Comparison of ENCODE assay signal across 25 cellular contexts in the genomic region with DNA sequence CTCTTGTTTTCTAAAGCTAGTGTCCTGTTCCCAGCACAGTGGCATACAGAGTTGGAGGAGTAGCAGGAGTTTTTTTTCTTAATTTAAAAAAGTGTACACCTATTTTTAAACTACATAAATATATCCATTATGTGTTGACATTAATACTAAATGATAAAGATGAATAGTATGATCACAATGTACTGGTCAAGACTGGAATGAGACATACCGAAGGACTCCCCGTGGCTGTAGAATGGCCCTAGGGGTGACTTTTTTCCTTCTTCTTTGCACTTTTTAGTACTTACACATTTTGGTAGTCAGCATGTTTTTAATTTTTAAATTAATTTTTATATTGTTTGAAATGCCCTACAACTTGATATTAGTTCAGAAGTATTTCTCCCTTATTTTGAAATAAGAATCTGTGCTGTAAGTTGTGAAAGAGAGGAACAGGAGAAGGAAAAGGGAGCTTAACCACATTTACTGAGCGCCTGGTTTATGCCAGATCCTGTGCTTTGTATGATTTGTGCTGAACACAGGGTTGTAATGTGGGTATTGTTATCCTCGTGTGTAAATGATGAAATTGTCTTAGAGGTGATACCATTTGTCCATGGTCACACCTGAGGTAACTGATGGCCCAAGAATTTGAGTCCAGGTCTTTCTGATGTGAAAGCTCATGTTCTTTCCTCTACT.
DNase-seq lines count a peak whose midpoint lies in the region; ATAC-seq and TF ChIP-seq lines count a peak whose summit lies in the region.
"Had no signal": no experiment of that assay in that cellular context is flagged by ENCODE, and none has a peak within 500 bp of the region (broad histone marks: within the 10 kb centered on the region; RNA-seq: fewer than 3 reads in every experiment).

No MANE protein-coding gene starts in this region.

- H4K5ac ChIP-seq in IMR-90 (ENCODE audit: low read depth, low read length), result peak overlapping the region; percentile 36; the same call in 1 of the 2 replicates

- no peak overlapping the region for H4K91ac ChIP-seq in IMR-90 (ENCODE audit: insufficient read depth, low read depth, low read length)
- H4K91ac ChIP-seq in mesenchymal stem cell (ENCODE audit: low read length), result no peak overlapping the region

- no peak overlapping the region for H2BK12ac ChIP-seq in mesenchymal stem cell (ENCODE audit: low read length in 2 of 2)

- H3K23ac ChIP-seq in IMR-90 (ENCODE audit: low read depth, low read length) (no peak overlapping the region), mesenchymal stem cell (ENCODE audit: low read length in 2 of 2) (no peak overlapping the region)

- H3K9ac ChIP-seq in IMR-90 (ENCODE audit: low read depth, low read length) (no peak overlapping the region), mesenchymal stem cell (ENCODE audit: low read length) (no peak overlapping the region)
- H3K9ac ChIP-seq: GM23248 had no signal

- H3K36me3 ChIP-seq in IMR-90 (ENCODE audit: control insufficient read depth, insufficient read depth, low read length), result no peaks in the 10 kb centered on the region
- no peaks in the 10 kb centered on the region for H3K36me3 ChIP-seq in mesenchymal stem cell (ENCODE audit: control insufficient read depth in 1 of 2, insufficient read depth in 2 of 2, low read depth in 1 of 2, low read length in 2 of 2)
- H3K36me3 ChIP-seq in esophagus squamous epithelium, result peaks cover 0 to 8% (median 0%) of the 10 kb centered on the region in 3 donors
- no peaks in the 10 kb centered on the region for H3K36me3 ChIP-seq in stomach
- H3K36me3 ChIP-seq: HAP-1, SJSA1 had no signal

- H2BK20ac ChIP-seq in IMR-90 (ENCODE audit: low read depth, low read length), result no peak overlapping the region

- H2BK15ac ChIP-seq in IMR-90 (ENCODE audit: low read depth, low read length) (no peak overlapping the region), mesenchymal stem cell (ENCODE audit: low read depth, poor library complexity, severe bottlenecking) (no peak overlapping the region)

- H3K4me1 ChIP-seq in IMR-90 (ENCODE audit: control insufficient read depth, insufficient read depth, low read length), result peaks cover 16% of the 10 kb centered on the region
- no peaks in the 10 kb centered on the region for H3K4me1 ChIP-seq in mesenchymal stem cell (ENCODE audit: control insufficient read depth, insufficient read depth, low read depth, low read length)
- peaks cover 0 to 15% (median 0%) of the 10 kb centered on the region in 3 donors for H3K4me1 ChIP-seq in esophagus squamous epithelium
- H3K4me1 ChIP-seq in stomach, result peaks cover 4 to 18% (median 7%) of the 10 kb centered on the region in 4 donors
- H3K4me1 ChIP-seq: HAP-1, SJSA1 had no signal

- H3K27me3 ChIP-seq in IMR-90 (ENCODE audit: control insufficient read depth, insufficient read depth, low read length) (no peaks in the 10 kb centered on the region), mesenchymal stem cell (ENCODE audit: control insufficient read depth in 1 of 2, insufficient read depth in 1 of 2, low read length in 2 of 2) (no peaks in the 10 kb centered on the region), esophagus squamous epithelium (no peaks in the 10 kb centered on the region), stomach (no peaks in the 10 kb centered on the region)
- H3K27me3 ChIP-seq: SJSA1 had no signal

- no peak for TF ChIP-seq RAD21 in IMR-90 (IDR thresholded peaks at IDR 0.05; ENCODE audit: low read length)

- H2BK120ac ChIP-seq in IMR-90 (ENCODE audit: low read depth, low read length), result peak overlapping the region; percentile 27; the same call in 1 of the 2 replicates
- no peak overlapping the region for H2BK120ac ChIP-seq in mesenchymal stem cell (ENCODE audit: low read depth, low read length)

- no peak for TF ChIP-seq POLR2A in IMR-90 (IDR thresholded peaks at IDR 0.05; ENCODE audit: low read depth, low read length)
- no peak for TF ChIP-seq POLR2A in esophagus squamous epithelium (IDR thresholded peaks at IDR 0.05)
- no peak for TF ChIP-seq POLR2A in stomach (IDR thresholded peaks at IDR 0.05)

- H4K8ac ChIP-seq in IMR-90 (ENCODE audit: low read depth in 2 of 2, low read length in 2 of 2), result no peak overlapping the region
- H4K8ac ChIP-seq in mesenchymal stem cell (ENCODE audit: low read length), result no peak overlapping the region

- intact Hi-C loops in IMR-90 (cut with micrococcal nuclease), result no loop called here
- intact Hi-C loops in esophagus squamous epithelium (cut with DNase I), result no loop called here
- intact Hi-C loops in stomach (cut with DNase I; ENCODE audit: low total_unique reads), result no loop called here

- DNase-seq in EH (ENCODE audit: low read depth) (peak; percentile 74), IMR-90 (no peak), choroid plexus epithelial cell (ENCODE audit: low read depth) (peak; percentile 94), mesenchymal stem cell (no peak), esophagus squamous epithelium (lab: John Stamatoyannopoulos, UW) (no peak), GM03348 (ENCODE audit: low spot score) (no peak), stomach (no peak)
- DNase-seq: 8988T, ACHN, Calu3, DMS79 treated with DMSO at 0.1 percent for 48 hours, GM23248, NCI-H1092, NCI-H1417 treated with DMSO at 0.1 percent for 48 hours, NCI-H1694 treated with DMSO at 0.1 percent for 48 hours, NCI-H2081 treated with DMSO at 0.1 percent for 48 hours, NCI-H2171, NCI-H446, NCI-H524 treated with DMSO at 0.1 percent for 48 hours, NCI-H774, PC-9, Right ventricle myocardium superior had no signal

- H3K4me2 ChIP-seq in IMR-90 (ENCODE audit: low read depth, low read length) (no peak overlapping the region), mesenchymal stem cell (ENCODE audit: low read length, poor library complexity, severe bottlenecking) (no peak overlapping the region)
- H3K4me2 ChIP-seq: PC-9 had no signal

- in situ Hi-C loops in IMR-90 (cut with MboI; ENCODE audit: low sequenced_read_pairs), result no loop called here

- H3K14ac ChIP-seq in IMR-90 (replicated peaks; ENCODE audit: low read depth, low read length) (no peak overlapping the region), mesenchymal stem cell (ENCODE audit: low read length in 2 of 2) (no peak overlapping the region)

- ATAC-seq in IMR-90 (ENCODE audit: low read depth) (peak; percentile 46; the same call in 1 of the 2 replicates), HG02678 (IDR thresholded peaks at IDR 0.05; ENCODE audit: unreplicated experiment) (no peak)

- H2BK5ac ChIP-seq in IMR-90 (ENCODE audit: low read depth, low read length, poor library complexity, severe bottlenecking), result no peak overlapping the region
- H2BK5ac ChIP-seq in mesenchymal stem cell (ENCODE audit: low read depth, low read length, poor library complexity, severe bottlenecking), result no peak overlapping the region

- no peaks in the 10 kb centered on the region; the same call in 1 of the 2 replicates for H3K9me1 ChIP-seq in IMR-90 (ENCODE audit: insufficient read depth, low read length)

- H3K56ac ChIP-seq in IMR-90 (ENCODE audit: extremely low read depth, insufficient read depth, low read length), result no peak overlapping the region

- no CpG with 5 or more reads among the region's 4 CpGs for WGBS in IMR-90 (ENCODE audit: extremely low coverage in 2 of 2, insufficient read length in 1 of 2), 2 experiments
- WGBS in mesenchymal stem cell, result 95% methylated on average over 2 of the region's 4 CpGs
- WGBS in esophagus squamous epithelium, 2 donors, result 77 to 81% methylated on average over 4 of the region's 4 CpGs
- WGBS in stomach, 5 donors, result 88 to 98% (median 92%) methylated on average over 4 of the region's 4 CpGs

- BruUV-seq in IMR-90 (replicated peaks; lab: Mats Ljungman, UMichigan), result no TSS peak

- H3K9me3 ChIP-seq in IMR-90 (ENCODE audit: control insufficient read depth, insufficient read depth, low read length) (no peaks in the 10 kb centered on the region), mesenchymal stem cell (ENCODE audit: control insufficient read depth, low read length) (no peaks in the 10 kb centered on the region), esophagus squamous epithelium (no peaks in the 10 kb centered on the region), stomach (no peaks in the 10 kb centered on the region)
- H3K9me3 ChIP-seq: HAP-1, SJSA1 had no signal

- H2AFZ ChIP-seq in IMR-90 (replicated peaks; ENCODE audit: low read length, poor library complexity) (no peak overlapping the region), mesenchymal stem cell (ENCODE audit: low read depth, low read length) (no peak overlapping the region)
- H2AFZ ChIP-seq: GM23248, PC-9 had no signal

- H2AK9ac ChIP-seq in IMR-90 (replicated peaks; ENCODE audit: low read depth, low read length, poor library complexity), result no peak overlapping the region

- H4K20me1 ChIP-seq in IMR-90 (ENCODE audit: insufficient read depth, low read length), result no peaks in the 10 kb centered on the region

- H3K18ac ChIP-seq in IMR-90 (ENCODE audit: low read depth, low read length) (peak overlapping the region; percentile 90; the same call in 1 of the 2 replicates), mesenchymal stem cell (ENCODE audit: low read depth in 1 of 2, low read length in 2 of 2) (no peak overlapping the region)

- CTCF ChIA-PET in IMR-90 (lab: Yijun Ruan, JAX), result no interaction called here

- H3K4ac ChIP-seq in IMR-90 (ENCODE audit: low read depth, low read length) (no peak overlapping the region), mesenchymal stem cell (ENCODE audit: low read depth in 1 of 2, low read length in 2 of 2) (no peak overlapping the region)

- POLR2A ChIA-PET in IMR-90 (lab: Charles Lee; ENCODE audit: unreplicated experiment), result no interaction called here

- H2AK5ac ChIP-seq in IMR-90 (ENCODE audit: low read depth, low read length) (0 out of 2 replicates have a peak overlapping the region, but pooled peaks have one; percentile 3), mesenchymal stem cell (ENCODE audit: low read length, severe bottlenecking) (peak overlapping the region; percentile 31)

- H3K4me3 ChIP-seq in IMR-90 (ENCODE audit: insufficient read depth, low read depth, low read length), result no peak overlapping the region
- H3K4me3 ChIP-seq in choroid plexus epithelial cell (ENCODE audit: low read depth, low read length), result no peak overlapping the region
- no peak overlapping the region for H3K4me3 ChIP-seq in mesenchymal stem cell (ENCODE audit: insufficient read depth in 1 of 2, low read depth in 1 of 2, low read length in 2 of 2)
- H3K4me3 ChIP-seq in esophagus squamous epithelium, result no peak overlapping the region
- no peak overlapping the region for H3K4me3 ChIP-seq in stomach
- H3K4me3 ChIP-seq: GM23248, HAP-1, PC-9, SJSA1 had no signal

- dilution Hi-C loops in IMR-90 (cut with HindIII; ENCODE audit: low sequenced_read_pairs, unreplicated experiment), result no loop called here

- H3K27ac ChIP-seq in IMR-90 (ENCODE audit: insufficient read depth, low read length) (no peak overlapping the region), mesenchymal stem cell (ENCODE audit: low read length, poor library complexity, severe bottlenecking) (peak overlapping the region; percentile 53), esophagus squamous epithelium (no peak overlapping the region), stomach (no peak overlapping the region)
- H3K27ac ChIP-seq: GM23248, PC-9, SJSA1 had no signal

- TF ChIP-seq CTCF in IMR-90 (conservative IDR thresholded peaks at IDR 0.05; ENCODE audit: low read depth, low read length), result no peak
- no peak for TF ChIP-seq CTCF in choroid plexus epithelial cell (conservative IDR thresholded peaks at IDR 0.05; ENCODE audit: low read depth, low read length)
- no peak for TF ChIP-seq CTCF in esophagus squamous epithelium (IDR thresholded peaks at IDR 0.05)
- TF ChIP-seq CTCF in stomach (IDR thresholded peaks at IDR 0.05), result no peak

- H3K79me1 ChIP-seq in IMR-90 (ENCODE audit: low read depth in 1 of 2, low read length in 2 of 2) (no peaks in the 10 kb centered on the region), mesenchymal stem cell (replicated peaks; ENCODE audit: low read length, poor library complexity, severe bottlenecking) (peaks cover 3% of the 10 kb centered on the region)

- no peak for TF ChIP-seq EP300 in stomach (IDR thresholded peaks at IDR 0.05)

Comparison
In these comparisons a context has a peak if more than half of its experiments do, and no peak if none do; other contexts are left out.
1. DNase-seq: peak in EH (single experiment) and choroid plexus epithelial cell (single experiment); none in IMR-90 (single experiment), mesenchymal stem cell (single experiment), esophagus squamous epithelium (single experiment), GM03348 (single experiment) and stomach (single experiment).